Comparison of ENCODE assay signal across 11 cellular contexts in genomic region chr10:126663328-126663727, GRCh38. TPM values are rescaled to one million over a fixed set of nuclear protein-coding genes. Genes with fewer than 3 reads are reported as not detected.
DNase-seq lines count a peak whose midpoint lies in the region; ATAC-seq, FAIRE-seq and TF ChIP-seq lines count a peak whose summit lies in the region.
"Had no signal": no experiment of that assay in that cellular context is flagged by ENCODE, and none has a peak within 500 bp of the region (broad histone marks: within the 10 kb centered on the region; RNA-seq: fewer than 3 reads in every experiment).

No MANE protein-coding gene starts in this region.

- H3K4me1 ChIP-seq in astrocyte (ENCODE audit: insufficient read depth, low read length) (peaks cover 27% of the 10 kb centered on the region), hepatocyte (ENCODE audit: insufficient read depth) (no peaks in the 10 kb centered on the region)

- H3K36me3 Mint-ChIP-seq in astrocyte (ENCODE audit: low read depth, unreplicated experiment): no peaks in the 10 kb centered on the region
- peaks cover 6% of the 10 kb centered on the region for H3K36me3 Mint-ChIP-seq in stimulated activated effector memory CD8-positive, alpha-beta T cell treated with anti-CD3 and anti-CD28 coated beads, Interleukin-12 subunit alpha, Interleukin-12 subunit beta, amount 100 ng/mL, for 72 hours
- H3K36me3 Mint-ChIP-seq: activated naive CD4-positive, alpha-beta T cell treated with anti-CD3 and anti-CD28 coated beads, Interleukin-2, amount 50 U/mL, for 24 hours had no signal

- H3K27ac ChIP-seq in astrocyte (ENCODE audit: low read depth, low read length): peak overlapping the region; percentile 96
- no peak overlapping the region for H3K27ac ChIP-seq in hepatocyte
- H3K27ac ChIP-seq: 22Rv1 had no signal

- H3K36me3 ChIP-seq in astrocyte (ENCODE audit: insufficient read depth, low read length): no peaks in the 10 kb centered on the region
- no peaks in the 10 kb centered on the region for H3K36me3 ChIP-seq in hepatocyte (replicated peaks; ENCODE audit: insufficient read depth, low read depth)

- H3K4me2 ChIP-seq in astrocyte (ENCODE audit: low read length) (peak overlapping the region; percentile 77), hepatocyte (no peak overlapping the region)

- H3K27me3 Mint-ChIP-seq in astrocyte (ENCODE audit: low read depth, unreplicated experiment): no peaks in the 10 kb centered on the region

- no peaks in the 10 kb centered on the region for H3K9me2 ChIP-seq in hepatocyte (replicated peaks; ENCODE audit: insufficient read depth)

- H2AFZ ChIP-seq in astrocyte (ENCODE audit: low read depth, low read length) (peak overlapping the region; percentile 19), hepatocyte (no peak overlapping the region)

- H4K20me1 ChIP-seq in astrocyte (ENCODE audit: insufficient read depth, low read length) (no peaks in the 10 kb centered on the region), hepatocyte (ENCODE audit: insufficient read depth, poor library complexity, severe bottlenecking) (no peaks in the 10 kb centered on the region)

- H3K4me3 Mint-ChIP-seq in astrocyte (ENCODE audit: unreplicated experiment): no peak overlapping the region
- peak overlapping the region; percentile 47 for H3K4me3 Mint-ChIP-seq in stimulated activated effector memory CD8-positive, alpha-beta T cell treated with anti-CD3 and anti-CD28 coated beads, Interleukin-12 subunit alpha, Interleukin-12 subunit beta, amount 100 ng/mL, for 72 hours
- H3K4me3 Mint-ChIP-seq: activated naive CD4-positive, alpha-beta T cell treated with anti-CD3 and anti-CD28 coated beads, Interleukin-2, amount 50 U/mL, for 24 hours had no signal

- FAIRE-seq in astrocyte (lab: Jason Lieb, UNC): peak; percentile 76
- FAIRE-seq in GM19239 (lab: Jason Lieb, UNC): no peak

- H3K9ac ChIP-seq in astrocyte (ENCODE audit: low read length): peak overlapping the region; percentile 87

- WGBS in hepatocyte (ENCODE audit: low lambda C conversion rate, missing lambda C conversion rate): 88% methylated on average over 9 of the region's 9 CpGs

- peak; percentile 65 for DNase-seq in DMS153 (lab: John Stamatoyannopoulos, UW)
- DNase-seq in DMS153 treated with DMSO at 0.1 percent for 48 hours (lab: John Stamatoyannopoulos, UW; ENCODE audit: unreplicated experiment): no peak
- DNase-seq in astrocyte (ENCODE audit: low read depth): peak; percentile 98
- peak; percentile 19 for DNase-seq in hepatocyte (ENCODE audit: low spot score)
- DNase-seq in stimulated activated effector memory CD8-positive, alpha-beta T cell treated with anti-CD3 and anti-CD28 coated beads, Interleukin-12 subunit alpha, Interleukin-12 subunit beta, amount 100 ng/mL, for 72 hours (ENCODE audit: low spot score in 2 of 2): no peak
- no peak for DNase-seq in GM19240 (ENCODE audit: insufficient read length, low spot score)
- DNase-seq in GM19239 (ENCODE audit: insufficient read length, low spot score): no peak
- DNase-seq: NCI-H1417 treated with DMSO at 0.1 percent for 48 hours had no signal

- H3K4me3 ChIP-seq in astrocyte (ENCODE audit: insufficient read depth, low read depth, low read length): peak overlapping the region; percentile 37
- no peak overlapping the region for H3K4me3 ChIP-seq in hepatocyte

- peaks cover 28% of the 10 kb centered on the region for H3K4me1 Mint-ChIP-seq in astrocyte (ENCODE audit: low read depth, unreplicated experiment)
- H3K4me1 Mint-ChIP-seq in stimulated activated effector memory CD8-positive, alpha-beta T cell treated with anti-CD3 and anti-CD28 coated beads, Interleukin-12 subunit alpha, Interleukin-12 subunit beta, amount 100 ng/mL, for 72 hours: peaks cover 20% of the 10 kb centered on the region
- H3K4me1 Mint-ChIP-seq: activated naive CD4-positive, alpha-beta T cell treated with anti-CD3 and anti-CD28 coated beads, Interleukin-2, amount 50 U/mL, for 24 hours had no signal

- H3K27me3 ChIP-seq in astrocyte (ENCODE audit: insufficient read depth, low read length) (peaks cover 3% of the 10 kb centered on the region), hepatocyte (no peaks in the 10 kb centered on the region)

- H3K9me3 ChIP-seq in astrocyte (ENCODE audit: insufficient read depth, low read depth, low read length) (no peaks in the 10 kb centered on the region), hepatocyte (ENCODE audit: low read depth) (no peaks in the 10 kb centered on the region)

- no peaks in the 10 kb centered on the region for H3K79me2 ChIP-seq in astrocyte (ENCODE audit: insufficient read depth, low read length)
- no peaks in the 10 kb centered on the region for H3K79me2 ChIP-seq in hepatocyte

- peak overlapping the region; percentile 95 for H3K27ac Mint-ChIP-seq in astrocyte (ENCODE audit: unreplicated experiment)
- H3K27ac Mint-ChIP-seq in stimulated activated effector memory CD8-positive, alpha-beta T cell treated with anti-CD3 and anti-CD28 coated beads, Interleukin-12 subunit alpha, Interleukin-12 subunit beta, amount 100 ng/mL, for 72 hours: peak overlapping the region; percentile 88
- H3K27ac Mint-ChIP-seq: activated naive CD4-positive, alpha-beta T cell treated with anti-CD3 and anti-CD28 coated beads, Interleukin-2, amount 50 U/mL, for 24 hours had no signal

- peak; percentile 84 for ATAC-seq in stimulated activated effector memory CD8-positive, alpha-beta T cell treated with anti-CD3 and anti-CD28 coated beads, Interleukin-12 subunit alpha, Interleukin-12 subunit beta, amount 100 ng/mL, for 72 hours
- no peak for ATAC-seq in HG03039 (IDR thresholded peaks at IDR 0.05; ENCODE audit: unreplicated experiment)

- H3K9me3 Mint-ChIP-seq in astrocyte (ENCODE audit: unreplicated experiment): no peaks in the 10 kb centered on the region
- no peaks in the 10 kb centered on the region for H3K9me3 Mint-ChIP-seq in stimulated activated effector memory CD8-positive, alpha-beta T cell treated with anti-CD3 and anti-CD28 coated beads, Interleukin-12 subunit alpha, Interleukin-12 subunit beta, amount 100 ng/mL, for 72 hours

- no peak for TF ChIP-seq CTCF in astrocyte (IDR thresholded peaks at IDR 0.05; ENCODE audit: insufficient read depth, low read depth, low read length)
- TF ChIP-seq CTCF in hepatocyte (IDR thresholded peaks at IDR 0.05; ENCODE audit: poor library complexity): no peak

RNA-seq across cellular contexts. Expression of gene C10orf90, which starts 7.2 kb away (rescaled TPM):
- total RNA-seq in astrocyte: not detected in 2 replicates
- 0.20 TPM in 1 of 2 replicates, not detected in the other for total RNA-seq in hepatocyte
- not detected in 2 replicates for polyA plus RNA-seq in hepatocyte

Comparison
In these comparisons a context has a peak if more than half of its experiments do, and no peak if none do; other contexts are left out.
1. DNase-seq: peak in DMS153 (single experiment), astrocyte (single experiment) and hepatocyte (single experiment); none in DMS153 treated with DMSO at 0.1 percent for 48 hours (single experiment), stimulated activated effector memory CD8-positive, alpha-beta T cell treated with anti-CD3 and anti-CD28 coated beads, Interleukin-12 subunit alpha, Interleukin-12 subunit beta, amount 100 ng/mL, for 72 hours (0 of 2), GM19240 (single experiment) and GM19239 (single experiment).